14 cellular contexts compared by ENCODE assay signal in the genomic region with DNA sequence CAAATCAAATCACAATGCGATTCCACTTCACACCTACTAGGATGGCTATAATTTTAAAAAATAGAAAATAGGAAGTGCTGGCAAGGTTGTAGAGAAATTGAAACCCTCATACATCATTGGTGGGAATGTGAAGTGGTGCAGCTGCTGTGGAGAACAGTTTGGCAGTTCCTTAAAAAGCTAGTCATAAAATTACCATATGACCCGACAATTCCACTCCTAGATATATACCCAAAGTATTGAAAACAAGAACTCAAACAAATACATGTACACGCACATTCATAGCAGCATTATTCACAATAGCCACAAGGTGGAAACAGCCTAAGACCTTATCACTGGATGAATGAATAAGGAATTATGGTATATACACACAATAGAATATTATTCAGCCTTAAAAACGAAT. TPM values are rescaled to one million over a fixed set of nuclear protein-coding genes. Genes with fewer than 3 reads are reported as not detected.
DNase-seq lines count a peak whose midpoint lies in the region; TF ChIP-seq lines count a peak whose summit lies in the region.
"Had no signal": no experiment of that assay in that cellular context is flagged by ENCODE, and none has a peak within 500 bp of the region (broad histone marks: within the 10 kb centered on the region; RNA-seq: fewer than 3 reads in every experiment).

No MANE protein-coding gene starts in this region.

- peaks cover 12% of the 10 kb centered on the region; the same call in 1 of the 2 replicates for H4K20me1 ChIP-seq in BLaER1
- H4K20me1 ChIP-seq in H9 (ENCODE audit: control insufficient read depth, insufficient read depth, insufficient read length) = no peaks in the 10 kb centered on the region
- no peaks in the 10 kb centered on the region for H4K20me1 ChIP-seq in PC-9 (ENCODE audit: insufficient read depth)

- H3K4me2 ChIP-seq in BLaER1 = peak overlapping the region; percentile 3; the same call in 1 of the 2 replicates
- no peak overlapping the region for H3K4me2 ChIP-seq in H9 (ENCODE audit: insufficient read depth, insufficient read length, low read length)
- H3K4me2 ChIP-seq in PC-9 = no peak overlapping the region

- POLR2A ChIA-PET in PC-9 (lab: Charles Lee; ENCODE audit: unreplicated experiment) = interaction anchor here (0.7 kb wide), 1 partner anchor 183 kb away, joined by 5 read pairs; no protein-coding TSS in a partner anchor

- H3K4me3 ChIP-seq in BLaER1 = no peak overlapping the region
- no peak overlapping the region for H3K4me3 ChIP-seq in PC-9
- H3K4me3 ChIP-seq in fibroblast of the aortic adventitia (ENCODE audit: low read depth, low read length) = no peak overlapping the region
- no peak overlapping the region for H3K4me3 ChIP-seq in dorsolateral prefrontal cortex
- H3K4me3 ChIP-seq: uterus had no signal

- H2BK15ac ChIP-seq in H9 (ENCODE audit: low read depth, low read length) = no peak overlapping the region

- H2BK12ac ChIP-seq in H9 (ENCODE audit: insufficient read length, low read depth, low read length) = no peak overlapping the region

- H4K91ac ChIP-seq in H9 (ENCODE audit: insufficient read length, low read depth, low read length) = no peak overlapping the region

- H4K5ac ChIP-seq in H9 (ENCODE audit: insufficient read length, low read depth, low read length) = no peak overlapping the region

- H3K36me3 ChIP-seq in BLaER1 = peaks cover 31% of the 10 kb centered on the region
- H3K36me3 ChIP-seq in PC-9 (ENCODE audit: low read depth) = no peaks in the 10 kb centered on the region
- H3K36me3 ChIP-seq: uterus had no signal

- H3K79me2 ChIP-seq in H9 (ENCODE audit: insufficient read depth, low read length) (no peaks in the 10 kb centered on the region), PC-9 (ENCODE audit: low read depth) (no peaks in the 10 kb centered on the region)

- H3K9me3 Mint-ChIP-seq in H9 = no peaks in the 10 kb centered on the region
- no peaks in the 10 kb centered on the region for H3K9me3 Mint-ChIP-seq in mesothelial cell of epicardium
- H3K9me3 Mint-ChIP-seq: brain; T-helper 1 cell treated with Interleukin-12 subunit alpha and Interleukin-12 subunit beta and Interleukin-4 antibody, amounts not matched to agents 30 μg/mL and 1 μg/mL, for 36 hours had no signal

- no peak overlapping the region for H3K18ac ChIP-seq in H9 (ENCODE audit: insufficient read length, low read depth, low read length)

- no peak overlapping the region for H2BK5ac ChIP-seq in H9 (ENCODE audit: insufficient read length, low read length)

- H3K14ac ChIP-seq in H9 (ENCODE audit: insufficient read depth, low read length) = no peak overlapping the region

- DNase-seq in H9 (no peak), PC-9 (peak in 1 of 2 experiments; percentile 46), fibroblast of the aortic adventitia (ENCODE audit: low read depth) (no peak), dorsolateral prefrontal cortex (no peak), NCI-H1092 (lab: John Stamatoyannopoulos, UW) (no peak), HK-2 (ENCODE audit: unreplicated experiment) (no peak), mesothelial cell of epicardium (ENCODE audit: low spot score in 2 of 2, unreplicated experiment in 2 of 2) (no peak)
- DNase-seq: activated CD8-positive, alpha-beta memory T cell treated with anti-CD3 and anti-CD28 coated beads, Interleukin-2, amount 50 U/mL, for 4 hours; EL; glutamatergic neuron; uterus had no signal

- H3K9me3 ChIP-seq in BLaER1 (no peaks in the 10 kb centered on the region), H9 (ENCODE audit: control insufficient read depth, low read depth, low read length) (no peaks in the 10 kb centered on the region), PC-9 (ENCODE audit: insufficient read depth, low read depth) (no peaks in the 10 kb centered on the region)
- H3K9me3 ChIP-seq: uterus had no signal

- BruUV-seq in PC-9 (replicated peaks; lab: Mats Ljungman, UMichigan) = no TSS peak

- H3K4ac ChIP-seq in H9 (ENCODE audit: low read depth, low read length) = no peak overlapping the region

- H3K36me3 Mint-ChIP-seq in H9 (ENCODE audit: insufficient read depth in 1 of 3, low read depth in 3 of 3) (peaks cover 0 to 3% (median 0%) of the 10 kb centered on the region in 3 experiments; a peak in 1 of 7 replicates), mesothelial cell of epicardium (peaks cover 2% of the 10 kb centered on the region)

- H3K23me2 ChIP-seq in H9 (ENCODE audit: insufficient read length, low read depth, low read length, poor library complexity, severe bottlenecking) = no peaks in the 10 kb centered on the region

- H3K9ac ChIP-seq in BLaER1 (no peak overlapping the region), H9 (ENCODE audit: extremely low read depth, insufficient read length, low read length) (no peak overlapping the region)

- no peaks in the 10 kb centered on the region for H3K27me3 ChIP-seq in BLaER1
- no peaks in the 10 kb centered on the region for H3K27me3 ChIP-seq in H9 (ENCODE audit: insufficient read depth, low read length)
- H3K27me3 ChIP-seq in PC-9 (ENCODE audit: insufficient read depth, low read depth) = no peaks in the 10 kb centered on the region
- H3K27me3 ChIP-seq in dorsolateral prefrontal cortex = no peaks in the 10 kb centered on the region
- H3K27me3 ChIP-seq: uterus had no signal

- intact Hi-C loops in PC-9 (cut with micrococcal nuclease; ENCODE audit: unreplicated experiment) = no loop called here
- intact Hi-C loops in dorsolateral prefrontal cortex (cut with DNase I) = no loop called here

- no peak overlapping the region for H4K8ac ChIP-seq in H9 (replicated peaks; ENCODE audit: insufficient read length, low read depth, low read length)

- TF ChIP-seq CTCF in H9 (conservative IDR thresholded peaks at IDR 0.05) = 0 out of 3 replicates have a peak, but pooled peaks have one; percentile 21
- TF ChIP-seq CTCF in PC-9 (conservative IDR thresholded peaks at IDR 0.05) = peak; percentile 47; the same call in 1 of the 2 replicates
- peak; percentile 26 for TF ChIP-seq CTCF in fibroblast of the aortic adventitia (IDR thresholded peaks at IDR 0.05; ENCODE audit: insufficient read depth, low read length)
- TF ChIP-seq CTCF in dorsolateral prefrontal cortex (IDR thresholded peaks at IDR 0.05 in 54 of 56, conservative IDR thresholded peaks at IDR 0.05 in 2 of 56; ENCODE audit: low read depth in 1 of 56, partially characterized antibody in 56 of 56) = no peak
- no peak for TF ChIP-seq CTCF in mesothelial cell of epicardium (IDR thresholded peaks at IDR 0.05; ENCODE audit: unreplicated experiment)

- H3T11ph ChIP-seq in H9 (ENCODE audit: low read length) = no peak overlapping the region

- CTCF ChIA-PET in PC-9 (lab: Charles Lee) = no interaction called here

- H3F3A ChIP-seq in PC-9 (ENCODE audit: insufficient read depth, low read depth) = peaks cover 13% of the 10 kb centered on the region; the same call in 1 of the 2 replicates

- no peak overlapping the region for H3K56ac ChIP-seq in H9 (ENCODE audit: insufficient read length, low read depth, low read length)

- no peaks in the 10 kb centered on the region for H3K79me1 ChIP-seq in H9 (ENCODE audit: insufficient read depth, low read depth, low read length, poor library complexity, severe bottlenecking)

- H2BK120ac ChIP-seq in H9 (ENCODE audit: low read depth, low read length, poor library complexity, severe bottlenecking) = no peak overlapping the region

- no peak overlapping the region for H3K4me3 Mint-ChIP-seq in H9
- H3K4me3 Mint-ChIP-seq in mesothelial cell of epicardium = no peak overlapping the region
- H3K4me3 Mint-ChIP-seq: brain; T-helper 1 cell treated with Interleukin-12 subunit alpha and Interleukin-12 subunit beta and Interleukin-4 antibody, amounts not matched to agents 30 μg/mL and 1 μg/mL, for 36 hours had no signal

- H2AFZ ChIP-seq in H9 (ENCODE audit: low read length) = no peak overlapping the region
- no peak overlapping the region for H2AFZ ChIP-seq in PC-9

- H3K4me1 ChIP-seq in BLaER1 (peaks cover 51% of the 10 kb centered on the region), H9 (ENCODE audit: insufficient read depth, low read length) (no peaks in the 10 kb centered on the region), PC-9 (replicated peaks; ENCODE audit: insufficient read depth) (no peaks in the 10 kb centered on the region)
- H3K4me1 ChIP-seq: uterus had no signal

- no peak overlapping the region for H3K23ac ChIP-seq in H9 (ENCODE audit: insufficient read length, low read depth, low read length)

- no peaks in the 10 kb centered on the region for H3K4me1 Mint-ChIP-seq in H9
- no peaks in the 10 kb centered on the region for H3K4me1 Mint-ChIP-seq in mesothelial cell of epicardium

- H3K27ac Mint-ChIP-seq in H9 (no peak overlapping the region), mesothelial cell of epicardium (no peak overlapping the region)
- H3K27ac Mint-ChIP-seq: brain; T-helper 1 cell treated with Interleukin-12 subunit alpha and Interleukin-12 subunit beta and Interleukin-4 antibody, amounts not matched to agents 30 μg/mL and 1 μg/mL, for 36 hours had no signal

- no peaks in the 10 kb centered on the region for H3K9me2 ChIP-seq in PC-9 (ENCODE audit: insufficient read depth)

- no CpG with 5 or more reads among the region's 4 CpGs for WGBS in H9 (ENCODE audit: extremely low coverage, insufficient read length, low lambda C conversion rate)

- no peak overlapping the region for H2AK5ac ChIP-seq in H9 (ENCODE audit: insufficient read length, low read length)

- H3K27me3 Mint-ChIP-seq in H9 (ENCODE audit: low read depth) (no peaks in the 10 kb centered on the region; the same call in 1 of the 2 replicates), mesothelial cell of epicardium (ENCODE audit: low read depth) (no peaks in the 10 kb centered on the region)

- no peak overlapping the region for H3K27ac ChIP-seq in BLaER1
- no peak overlapping the region for H3K27ac ChIP-seq in H9 (ENCODE audit: insufficient read length, low read depth, low read length)
- H3K27ac ChIP-seq in PC-9 = no peak overlapping the region
- H3K27ac ChIP-seq in dorsolateral prefrontal cortex = no peak overlapping the region
- H3K27ac ChIP-seq: uterus had no signal

- H2BK20ac ChIP-seq in H9 (ENCODE audit: low read depth, low read length, poor library complexity, severe bottlenecking) = no peak overlapping the region

RNA-seq across cellular contexts. Expression of gene HMGB1, which starts 12.0 kb away (rescaled TPM):
- total RNA-seq in H9 (2021) (682 and 688 TPM in 2 replicates), PC-9 (2021) (172 and 313 TPM in 2 replicates), fibroblast of the aortic adventitia (ENCODE audit: low replicate concordance) (319 and 407 TPM in 2 replicates), dorsolateral prefrontal cortex (100 to 1,000 TPM; 153 to 327 (median 228) TPM), mesothelial cell of epicardium (465 to 476 TPM (median 465 TPM) in 3 replicates)

RNA-seq across cellular contexts. Expression of gene UBE2L5, which starts 31.4 kb away (rescaled TPM):
- total RNA-seq in H9 (2021) (0.20 TPM in 1 of 2 replicates, not detected in the other), PC-9 (2021) (not detected in 2 replicates), fibroblast of the aortic adventitia (ENCODE audit: low replicate concordance) (under 0.01 TPM in 1 of 2 replicates, not detected in the other), dorsolateral prefrontal cortex (1 to 10 TPM in 36 of 120 experiments, under 1 TPM in 66, not detected in 18; 0.22 to 2.8 (median 0.73) TPM), mesothelial cell of epicardium (0.20 TPM in 1 of 3 replicates, not detected in the others)

Comparison
In these comparisons a context has a peak if more than half of its experiments do, and no peak if none do; other contexts are left out.
1. CTCF ChIP-seq: peak in H9 (single experiment), PC-9 (single experiment) and fibroblast of the aortic adventitia (single experiment); none in dorsolateral prefrontal cortex (0 of 56) and mesothelial cell of epicardium (single experiment).